8 cellular contexts compared by ENCODE assay signal in genomic region chr17:79065105-79065670, GRCh38. TPM values are rescaled to one million over a fixed set of nuclear protein-coding genes. Genes with fewer than 3 reads are reported as not detected.
DNase-seq lines count a peak whose midpoint lies in the region; ATAC-seq, FAIRE-seq and TF ChIP-seq lines count a peak whose summit lies in the region.

No MANE protein-coding gene starts in this region.

- H3K36me3 Mint-ChIP-seq in activated T-helper 2 cell treated with anti-CD3 and anti-CD28 coated beads, Interferon-gamma antibody, Interleukin-2, Interleukin-4, amounts not matched to agents 10 μg/mL and 5 μg/mL and 100 μg/mL, durations not matched to agents 14 hours and 24 hours and 36 hours (ENCODE audit: low read depth), result no peaks in the 10 kb centered on the region

- no peak overlapping the region for H3K4me3 Mint-ChIP-seq in activated T-helper 2 cell treated with anti-CD3 and anti-CD28 coated beads, Interferon-gamma antibody, Interleukin-2, Interleukin-4, amounts not matched to agents 10 μg/mL and 5 μg/mL and 100 μg/mL, durations not matched to agents 14 hours and 24 hours and 36 hours (ENCODE audit: low read depth)

- H3K9me3 Mint-ChIP-seq in activated T-helper 2 cell treated with anti-CD3 and anti-CD28 coated beads, Interferon-gamma antibody, Interleukin-2, Interleukin-4, amounts not matched to agents 10 μg/mL and 5 μg/mL and 100 μg/mL, durations not matched to agents 14 hours and 24 hours and 36 hours, result no peaks in the 10 kb centered on the region

- H3K27me3 Mint-ChIP-seq in activated T-helper 2 cell treated with anti-CD3 and anti-CD28 coated beads, Interferon-gamma antibody, Interleukin-2, Interleukin-4, amounts not matched to agents 10 μg/mL and 5 μg/mL and 100 μg/mL, durations not matched to agents 14 hours and 24 hours and 36 hours (ENCODE audit: low read depth), result peaks cover 2% of the 10 kb centered on the region

- peak overlapping the region; percentile 47 for H3K27ac Mint-ChIP-seq in activated T-helper 2 cell treated with anti-CD3 and anti-CD28 coated beads, Interferon-gamma antibody, Interleukin-2, Interleukin-4, amounts not matched to agents 10 μg/mL and 5 μg/mL and 100 μg/mL, durations not matched to agents 14 hours and 24 hours and 36 hours

- peaks cover 3% of the 10 kb centered on the region for H3K4me1 Mint-ChIP-seq in activated T-helper 2 cell treated with anti-CD3 and anti-CD28 coated beads, Interferon-gamma antibody, Interleukin-2, Interleukin-4, amounts not matched to agents 10 μg/mL and 5 μg/mL and 100 μg/mL, durations not matched to agents 14 hours and 24 hours and 36 hours (ENCODE audit: low read depth)

- peak in 1 of 3 donors; percentile 23 for TF ChIP-seq CTCF in omental fat pad (IDR thresholded peaks at IDR 0.05)

- no peak for FAIRE-seq in RCC 7860 (lab: Jason Lieb, UNC)

- intact Hi-C loops in activated T-helper 2 cell treated with anti-CD3 and anti-CD28 coated beads, Interferon-gamma antibody, Interleukin-2, Interleukin-4, amounts not matched to agents 10 μg/mL and 5 μg/mL and 100 μg/mL, durations not matched to agents 14 hours and 24 hours and 36 hours (cut with micrococcal nuclease), result loop anchor here (1.0 kb wide), 1 partner anchor 10 kb away; no protein-coding TSS in a partner anchor
- intact Hi-C loops in head of caudate nucleus (cut with DNase I), result no loop called here

- peak; percentile 24 for DNase-seq in NCI-H748 (lab: John Stamatoyannopoulos, UW; ENCODE audit: unreplicated experiment)
- no peak for DNase-seq in NCI-H748 treated with DMSO at 0.1 percent for 48 hours (lab: John Stamatoyannopoulos, UW)
- DNase-seq in NOMO-1 (lab: John Stamatoyannopoulos, UW; ENCODE audit: unreplicated experiment in 2 of 2), result peak; percentile 38 to 49
- peak; percentile 36 for DNase-seq in activated T-helper 2 cell treated with anti-CD3 and anti-CD28 coated beads, Interferon-gamma antibody, Interleukin-2, Interleukin-4, amounts not matched to agents 10 μg/mL and 5 μg/mL and 100 μg/mL, durations not matched to agents 14 hours and 24 hours and 36 hours (ENCODE audit: low spot score)
- peak in 29 of 42 donors; percentile 29 to 79 (median 56) for DNase-seq in head of caudate nucleus
- DNase-seq in stimulated activated CD4-positive, alpha-beta T cell treated with anti-CD3 and anti-CD28 coated beads, Interleukin-12 subunit alpha, Interleukin-12 subunit beta, amount 100 ng/mL, for 4 hours, result peak; percentile 38
- no peak for DNase-seq in omental fat pad (ENCODE audit: low spot score)
- DNase-seq in RCC 7860 (ENCODE audit: low spot score), result no peak

- ATAC-seq in omental fat pad (ENCODE audit: low FRiP score), result no peak

RNA-seq across cellular contexts. Expression of gene ENGASE, which starts 9.4 kb away (rescaled TPM):
- total RNA-seq in activated T-helper 2 cell treated with anti-CD3 and anti-CD28 coated beads, Interferon-gamma antibody, Interleukin-2, Interleukin-4, amounts not matched to agents 10 μg/mL and 5 μg/mL and 100 μg/mL, durations not matched to agents 14 hours and 24 hours and 36 hours, result 51.0 and 51.4 TPM in 2 replicates
- 10 to 100 TPM; 12.2 to 52.3 (median 22.2) TPM for total RNA-seq in omental fat pad

RNA-seq across cellular contexts. Expression of gene C1QTNF1, which starts 41.2 kb away (rescaled TPM):
- total RNA-seq in activated T-helper 2 cell treated with anti-CD3 and anti-CD28 coated beads, Interferon-gamma antibody, Interleukin-2, Interleukin-4, amounts not matched to agents 10 μg/mL and 5 μg/mL and 100 μg/mL, durations not matched to agents 14 hours and 24 hours and 36 hours, result not detected in 2 replicates
- 100 to 1,000 TPM; 110 to 438 (median 388) TPM for total RNA-seq in omental fat pad

RNA-seq across cellular contexts. Expression of gene CANT1, which starts 55.6 kb away (rescaled TPM):
- total RNA-seq in activated T-helper 2 cell treated with anti-CD3 and anti-CD28 coated beads, Interferon-gamma antibody, Interleukin-2, Interleukin-4, amounts not matched to agents 10 μg/mL and 5 μg/mL and 100 μg/mL, durations not matched to agents 14 hours and 24 hours and 36 hours, result 55.8 and 71.8 TPM in 2 replicates
- 10 to 100 TPM; 24.0 to 34.8 (median 30.3) TPM for total RNA-seq in omental fat pad

Comparison
In these comparisons a context has a peak if more than half of its experiments do, and no peak if none do; other contexts are left out.
1. DNase-seq: peak in NCI-H748 (single experiment), NOMO-1 (2 of 2), activated T-helper 2 cell treated with anti-CD3 and anti-CD28 coated beads, Interferon-gamma antibody, Interleukin-2, Interleukin-4, amounts not matched to agents 10 μg/mL and 5 μg/mL and 100 μg/mL, durations not matched to agents 14 hours and 24 hours and 36 hours (single experiment), head of caudate nucleus (29 of 42) and stimulated activated CD4-positive, alpha-beta T cell treated with anti-CD3 and anti-CD28 coated beads, Interleukin-12 subunit alpha, Interleukin-12 subunit beta, amount 100 ng/mL, for 4 hours (single experiment); none in NCI-H748 treated with DMSO at 0.1 percent for 48 hours (single experiment), omental fat pad (single experiment) and RCC 7860 (single experiment).
2. RNA of gene C1QTNF1, which starts 41.2 kb away (total RNA-seq): 110 to 438 TPM in omental fat pad; not detected in activated T-helper 2 cell treated with anti-CD3 and anti-CD28 coated beads, Interferon-gamma antibody, Interleukin-2, Interleukin-4, amounts not matched to agents 10 μg/mL and 5 μg/mL and 100 μg/mL, durations not matched to agents 14 hours and 24 hours and 36 hours; every median in the first group is over 100 times any median in the second.